24 cellular contexts compared by ENCODE assay signal in the genomic region with DNA sequence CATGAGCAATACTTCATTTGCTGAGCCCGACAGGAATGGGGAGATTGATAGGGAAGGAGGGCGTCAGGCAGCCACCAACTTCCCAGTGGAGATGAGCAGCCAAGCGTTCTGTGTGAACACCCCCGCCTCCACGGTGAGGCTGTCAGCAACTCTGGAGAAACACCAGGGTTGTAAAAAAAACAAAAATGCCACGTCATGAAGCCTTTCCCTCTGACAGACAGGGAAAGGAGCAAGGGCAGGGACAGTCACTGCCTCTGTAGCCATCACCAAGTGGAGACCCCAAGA. TPM values are rescaled to one million over a fixed set of nuclear protein-coding genes. Genes with fewer than 3 reads are reported as not detected.
DNase-seq lines count a peak whose midpoint lies in the region; ATAC-seq and TF ChIP-seq lines count a peak whose summit lies in the region.
"Had no signal": no experiment of that assay in that cellular context is flagged by ENCODE, and none has a peak within 500 bp of the region (broad histone marks: within the 10 kb centered on the region; RNA-seq: fewer than 3 reads in every experiment).

No MANE protein-coding gene starts in this region.

- DNase-seq in BE2C (peak; percentile 12), WERI-Rb-1 (no peak), glomerular visceral epithelial cell (ENCODE audit: extremely low spot score) (peak; percentile 70), occipital lobe (lab: John Stamatoyannopoulos, UW) (peak; percentile 36), NCI-H187 (lab: John Stamatoyannopoulos, UW) (no peak)
- DNase-seq in natural killer cell treated with Interleukin-12 subunit alpha and Interleukin-12 subunit beta and Interleukin-15 and Interleukin-18, amount 100 ng/mL, for 72 hours (ENCODE audit: low spot score): no peak
- DNase-seq: activated CD8-positive, alpha-beta memory T cell treated with anti-CD3 and anti-CD28 coated beads for 24 hours; dermis blood vessel endothelial cell; EL; erythroblast; IMR-90; mammary epithelial cell; MG63; naive thymus-derived CD4-positive, alpha-beta T cell; NCI-H146; PC-9; T-helper 2 cell; upper lobe of left lung had no signal

- peaks cover 0 to 3% of the 10 kb centered on the region in 2 donors for H3K4me1 Mint-ChIP-seq in natural killer cell treated with Interleukin-12 subunit alpha and Interleukin-12 subunit beta and Interleukin-15 and Interleukin-18, amount 100 ng/mL, for 72 hours (ENCODE audit: low read depth in 2 of 2)
- H3K4me1 Mint-ChIP-seq: activated T-helper 17 cell treated with anti-CD3 and anti-CD28 coated beads, Interleukin-2, amount 50 U/mL, for 72 hours had no signal

- no peaks in the 10 kb centered on the region for H3K9me3 Mint-ChIP-seq in natural killer cell treated with Interleukin-12 subunit alpha and Interleukin-12 subunit beta and Interleukin-15 and Interleukin-18, amount 100 ng/mL, for 72 hours
- H3K9me3 Mint-ChIP-seq: activated T-helper 17 cell treated with anti-CD3 and anti-CD28 coated beads, Interleukin-2, amount 50 U/mL, for 72 hours; GM23338; naive thymus-derived CD4-positive, alpha-beta T cell; stimulated activated naive CD8-positive, alpha-beta T cell treated with anti-CD3 and anti-CD28 coated beads, Interleukin-15, Interleukin-2, amounts not matched to agents 100 ng/mL and 50 ng/mL, for 24 hours had no signal

- H3K4me3 Mint-ChIP-seq in natural killer cell treated with Interleukin-12 subunit alpha and Interleukin-12 subunit beta and Interleukin-15 and Interleukin-18, amount 100 ng/mL, for 72 hours: no peak overlapping the region
- H3K4me3 Mint-ChIP-seq: activated T-helper 17 cell treated with anti-CD3 and anti-CD28 coated beads, Interleukin-2, amount 50 U/mL, for 72 hours; GM23338; naive thymus-derived CD4-positive, alpha-beta T cell; stimulated activated naive CD8-positive, alpha-beta T cell treated with anti-CD3 and anti-CD28 coated beads, Interleukin-15, Interleukin-2, amounts not matched to agents 100 ng/mL and 50 ng/mL, for 24 hours had no signal

- no peak for TF ChIP-seq CTCF in BE2C (IDR thresholded peaks at IDR 0.05; ENCODE audit: low read depth, low read length)
- TF ChIP-seq CTCF in WERI-Rb-1 (IDR thresholded peaks at IDR 0.05; ENCODE audit: low read depth, low read length): no peak

- H3K27ac ChIP-seq in WERI-Rb-1: 0 out of 2 replicates have a peak overlapping the region, but pooled peaks have one; percentile 20
- H3K27ac ChIP-seq: ascending aorta, PC-9, right atrium auricular region, upper lobe of left lung had no signal

- H3K27me3 Mint-ChIP-seq in natural killer cell treated with Interleukin-12 subunit alpha and Interleukin-12 subunit beta and Interleukin-15 and Interleukin-18, amount 100 ng/mL, for 72 hours: no peaks in the 10 kb centered on the region
- H3K27me3 Mint-ChIP-seq: activated T-helper 17 cell treated with anti-CD3 and anti-CD28 coated beads, Interleukin-2, amount 50 U/mL, for 72 hours; naive thymus-derived CD4-positive, alpha-beta T cell; stimulated activated naive CD8-positive, alpha-beta T cell treated with anti-CD3 and anti-CD28 coated beads, Interleukin-15, Interleukin-2, amounts not matched to agents 100 ng/mL and 50 ng/mL, for 24 hours had no signal

- ATAC-seq in natural killer cell treated with Interleukin-12 subunit alpha and Interleukin-12 subunit beta and Interleukin-15 and Interleukin-18, amount 100 ng/mL, for 72 hours: no peak
- no peak for ATAC-seq in HG02970 (IDR thresholded peaks at IDR 0.05; ENCODE audit: low FRiP score, unreplicated experiment)
- ATAC-seq: activated T-helper 17 cell treated with anti-CD3 and anti-CD28 coated beads, Interleukin-2, amount 50 U/mL, for 72 hours; GM23338; naive thymus-derived CD4-positive, alpha-beta T cell had no signal

- H3K4me1 ChIP-seq in BE2C: peaks cover 33% of the 10 kb centered on the region
- H3K4me1 ChIP-seq: ascending aorta had no signal

- peaks cover 54% of the 10 kb centered on the region for H3K36me3 ChIP-seq in BE2C
- peaks cover 84% of the 10 kb centered on the region for H3K36me3 ChIP-seq in WERI-Rb-1

- H3K9me3 ChIP-seq in BE2C (no peaks in the 10 kb centered on the region), WERI-Rb-1 (ENCODE audit: severe bottlenecking) (no peaks in the 10 kb centered on the region)
- H3K9me3 ChIP-seq: ascending aorta, MG63, right atrium auricular region, upper lobe of left lung had no signal

- H3K4me3 ChIP-seq in BE2C (ENCODE audit: low read depth, low read length): no peak overlapping the region
- no peak overlapping the region for H3K4me3 ChIP-seq in WERI-Rb-1 (ENCODE audit: low read depth, low read length)
- H3K4me3 ChIP-seq: ascending aorta, GM23338, MG63, PC-9, right atrium auricular region, upper lobe of left lung had no signal

- H3K36me3 Mint-ChIP-seq in natural killer cell treated with Interleukin-12 subunit alpha and Interleukin-12 subunit beta and Interleukin-15 and Interleukin-18, amount 100 ng/mL, for 72 hours: no peaks in the 10 kb centered on the region

- H3K27me3 ChIP-seq in BE2C (no peaks in the 10 kb centered on the region), WERI-Rb-1 (ENCODE audit: insufficient read depth, low read depth, severe bottlenecking) (no peaks in the 10 kb centered on the region)
- H3K27me3 ChIP-seq: ascending aorta, MG63, right atrium auricular region, upper lobe of left lung had no signal

- H3K27ac Mint-ChIP-seq in natural killer cell treated with Interleukin-12 subunit alpha and Interleukin-12 subunit beta and Interleukin-15 and Interleukin-18, amount 100 ng/mL, for 72 hours: no peak overlapping the region
- H3K27ac Mint-ChIP-seq: activated T-helper 17 cell treated with anti-CD3 and anti-CD28 coated beads, Interleukin-2, amount 50 U/mL, for 72 hours; GM23338; stimulated activated naive CD8-positive, alpha-beta T cell treated with anti-CD3 and anti-CD28 coated beads, Interleukin-15, Interleukin-2, amounts not matched to agents 100 ng/mL and 50 ng/mL, for 24 hours had no signal

RNA-seq across cellular contexts. Expression of a gene that starts 36.7 kb away (rescaled TPM):
- 57.2 TPM for polyA plus RNA-seq in BE2C (2012; ENCODE audit: insufficient read depth, insufficient read length, low read depth)
- total RNA-seq in occipital lobe: 79.4 TPM
- total RNA-seq in natural killer cell treated with Interleukin-12 subunit alpha and Interleukin-12 subunit beta and Interleukin-15 and Interleukin-18, amount 100 ng/mL, for 72 hours: 100 to 1,000 TPM in 1 of 2 donors, 10 to 100 TPM in 1; 57.6 to 128 TPM

Comparison
In these comparisons a context has a peak if more than half of its experiments do, and no peak if none do; other contexts are left out.
1. DNase-seq: peak in BE2C (single experiment), glomerular visceral epithelial cell (single experiment) and occipital lobe (single experiment); none in WERI-Rb-1 (single experiment), natural killer cell treated with Interleukin-12 subunit alpha and Interleukin-12 subunit beta and Interleukin-15 and Interleukin-18, amount 100 ng/mL, for 72 hours (single experiment) and NCI-H187 (0 of 2).